20 cellular contexts compared by ENCODE assay signal in the genomic region with DNA sequence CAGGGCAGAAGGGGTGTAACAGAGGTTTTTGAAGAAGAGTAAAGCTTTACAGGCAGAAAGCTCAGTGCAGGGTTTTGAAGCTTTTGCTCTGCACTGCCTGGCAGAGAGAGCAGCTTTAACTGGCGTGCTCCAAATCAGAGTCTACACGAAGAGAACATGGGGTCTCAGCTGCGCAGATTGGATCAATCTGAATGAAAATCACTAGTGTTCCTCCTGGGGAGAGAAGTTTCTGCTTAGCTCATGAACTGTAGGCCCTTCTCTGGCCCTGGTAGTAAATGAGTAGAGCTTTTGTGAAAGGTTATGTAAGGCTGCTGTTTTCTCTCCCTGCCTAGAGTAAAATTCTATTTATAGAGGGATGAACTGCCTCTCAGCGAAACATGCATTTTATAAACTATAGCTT. TPM values are rescaled to one million over a fixed set of nuclear protein-coding genes. Genes with fewer than 3 reads are reported as not detected.
DNase-seq lines count a peak whose midpoint lies in the region; FAIRE-seq lines count a peak whose summit lies in the region.
"Had no signal": no experiment of that assay in that cellular context is flagged by ENCODE, and none has a peak within 500 bp of the region (broad histone marks: within the 10 kb centered on the region; RNA-seq: fewer than 3 reads in every experiment).

No MANE protein-coding gene starts in this region.

- H3K27ac ChIP-seq in cingulate gyrus (ENCODE audit: low read depth, low read length) = peak overlapping the region; percentile 87
- no peak overlapping the region for H3K27ac ChIP-seq in stomach smooth muscle (ENCODE audit: low read length)
- H3K27ac ChIP-seq: SK-N-MC had no signal

- peak; percentile 11 for DNase-seq in Jurkat, Clone E6-1 (ENCODE audit: low read depth, low spot score)
- DNase-seq in medulla oblongata (ENCODE audit: extremely low spot score) = peak; percentile 84
- DNase-seq in urothelium cell line (ENCODE audit: low spot score) = no peak
- no peak for DNase-seq in NCI-H2227 (lab: John Stamatoyannopoulos, UW; ENCODE audit: unreplicated experiment)
- no peak for DNase-seq in NCI-H2171 treated with DMSO at 0.1 percent for 48 hours (lab: John Stamatoyannopoulos, UW)
- no peak for DNase-seq in NCI-H1105 (lab: John Stamatoyannopoulos, UW)
- DNase-seq: ACHN; AML-193; CD4-positive, alpha-beta T cell; HFFc6; Kasumi-1; MM.1S; NCI-H1105 treated with DMSO at 0.1 percent for 48 hours; NCI-H187 treated with DMSO at 0.1 percent for 48 hours; NCI-H446; NCI-H69 had no signal

- H3K9me3 ChIP-seq in stomach smooth muscle (ENCODE audit: control insufficient read depth in 2 of 2, low read length in 2 of 2) = no peaks in the 10 kb centered on the region

- no peak overlapping the region for H3K4me3 ChIP-seq in Jurkat, Clone E6-1 (ENCODE audit: low read length)
- peak overlapping the region in 1 of 2 donors; percentile 20 for H3K4me3 ChIP-seq in stomach smooth muscle (ENCODE audit: low read length in 2 of 2)
- H3K4me3 ChIP-seq: SK-N-MC had no signal

- H3K9ac ChIP-seq in stomach smooth muscle (ENCODE audit: low read length in 2 of 2) = peak overlapping the region; percentile 10 to 22

- FAIRE-seq in urothelium cell line (lab: Jason Lieb, UNC) = no peak
- FAIRE-seq: H54 had no signal

- H3K27me3 ChIP-seq in stomach smooth muscle (ENCODE audit: control insufficient read depth in 1 of 2, insufficient read depth in 2 of 2, low read length in 2 of 2) = no peaks in the 10 kb centered on the region

- H3K36me3 ChIP-seq in stomach smooth muscle (ENCODE audit: control insufficient read depth in 2 of 2, insufficient read depth in 2 of 2, low read length in 2 of 2) = no peaks in the 10 kb centered on the region

- no peaks in the 10 kb centered on the region for H3K4me1 ChIP-seq in stomach smooth muscle (ENCODE audit: control insufficient read depth, insufficient read depth, low read length)

RNA-seq across cellular contexts. Expression of gene DCC, which starts 13.6 kb away (rescaled TPM):
- not detected for polyA plus RNA-seq in Jurkat, Clone E6-1 (2012; ENCODE audit: insufficient read depth, insufficient read length)

Comparison
In these comparisons a context has a peak if more than half of its experiments do, and no peak if none do; other contexts are left out.
1. DNase-seq: peak in Jurkat, Clone E6-1 (single experiment) and medulla oblongata (single experiment); none in urothelium cell line (single experiment), NCI-H2227 (single experiment), NCI-H2171 treated with DMSO at 0.1 percent for 48 hours (single experiment) and NCI-H1105 (single experiment).